ENCODE assay signal across 16 cellular contexts in genomic region chr1:22676151-22676550, GRCh38. TPM values are rescaled to one million over a fixed set of nuclear protein-coding genes. Genes with fewer than 3 reads are reported as not detected.
"Had no signal": no experiment of that assay in that cellular context is flagged by ENCODE, and none has a peak within 500 bp of the region (broad histone marks: within the 10 kb centered on the region; RNA-seq: fewer than 3 reads in every experiment).

No MANE protein-coding gene starts in this region.

RNA-seq across cellular contexts. Expression of gene C1QB, which starts 23.1 kb away (rescaled TPM):
- total RNA-seq: activated B cell treated with CpG ODN at 0.5 μM for 24 hours; activated CD4-positive, alpha-beta memory T cell treated with anti-CD3 and anti-CD28 coated beads for 36 hours; activated CD4-positive, alpha-beta T cell treated with anti-CD3 and anti-CD28 coated beads, Interleukin-2, amount 10 ng/mL, durations not matched to agents 24 days and 14 days; activated CD8-positive, alpha-beta memory T cell treated with anti-CD3 and anti-CD28 coated beads for 36 hours; activated CD8-positive, alpha-beta T cell treated with anti-CD3 and anti-CD28 coated beads for 36 hours; activated naive CD4-positive, alpha-beta T cell treated with anti-CD3 and anti-CD28 coated beads for 36 hours; activated naive CD4-positive, alpha-beta T cell treated with anti-CD3 and anti-CD28 coated beads, Interleukin-2, amount 50 U/mL, for 72 hours; activated naive CD8-positive, alpha-beta T cell treated with anti-CD3 and anti-CD28 coated beads for 36 hours; activated T-cell treated with anti-CD3 and anti-CD28 coated beads, Interleukin-2, amount 50 U/mL, for 72 hours; activated T-helper 1 cell treated with anti-CD3 and anti-CD28 coated beads, Interleukin-12 subunit alpha, Interleukin-12 subunit beta, Interleukin-2, Interleukin-4 antibody, amounts not matched to agents 30 ng/mL and 10 ng/mL and 1 ng/mL, durations not matched to agents 14 hours and 24 hours and 36 hours; activated T-helper 17 cell treated with anti-CD3 and anti-CD28 coated beads, Interleukin-2, amount 50 U/mL, for 72 hours; bronchial epithelial cell; cardiac muscle cell; T-helper 1 cell treated with Interleukin-12 subunit alpha and Interleukin-12 subunit beta and Interleukin-4 antibody, amounts not matched to agents 30 ng/mL and 1 ng/mL, for 36 hours; T-helper 17 cell; T-helper 2 cell treated with Interferon-gamma antibody and Interleukin-4, amounts not matched to agents 100 ng/mL and 5 ng/mL, for 36 hours had no signal
- polyA plus RNA-seq: cardiac muscle cell had no signal

RNA-seq across cellular contexts. Expression of gene C1QC, which starts 32.7 kb away (rescaled TPM):
- total RNA-seq: activated B cell treated with CpG ODN at 0.5 μM for 24 hours; activated CD4-positive, alpha-beta memory T cell treated with anti-CD3 and anti-CD28 coated beads for 36 hours; activated CD4-positive, alpha-beta T cell treated with anti-CD3 and anti-CD28 coated beads, Interleukin-2, amount 10 ng/mL, durations not matched to agents 24 days and 14 days; activated CD8-positive, alpha-beta memory T cell treated with anti-CD3 and anti-CD28 coated beads for 36 hours; activated CD8-positive, alpha-beta T cell treated with anti-CD3 and anti-CD28 coated beads for 36 hours; activated naive CD4-positive, alpha-beta T cell treated with anti-CD3 and anti-CD28 coated beads for 36 hours; activated naive CD4-positive, alpha-beta T cell treated with anti-CD3 and anti-CD28 coated beads, Interleukin-2, amount 50 U/mL, for 72 hours; activated naive CD8-positive, alpha-beta T cell treated with anti-CD3 and anti-CD28 coated beads for 36 hours; activated T-cell treated with anti-CD3 and anti-CD28 coated beads, Interleukin-2, amount 50 U/mL, for 72 hours; activated T-helper 1 cell treated with anti-CD3 and anti-CD28 coated beads, Interleukin-12 subunit alpha, Interleukin-12 subunit beta, Interleukin-2, Interleukin-4 antibody, amounts not matched to agents 30 ng/mL and 10 ng/mL and 1 ng/mL, durations not matched to agents 14 hours and 24 hours and 36 hours; activated T-helper 17 cell treated with anti-CD3 and anti-CD28 coated beads, Interleukin-2, amount 50 U/mL, for 72 hours; bronchial epithelial cell; cardiac muscle cell; T-helper 1 cell treated with Interleukin-12 subunit alpha and Interleukin-12 subunit beta and Interleukin-4 antibody, amounts not matched to agents 30 ng/mL and 1 ng/mL, for 36 hours; T-helper 17 cell; T-helper 2 cell treated with Interferon-gamma antibody and Interleukin-4, amounts not matched to agents 100 ng/mL and 5 ng/mL, for 36 hours had no signal
- polyA plus RNA-seq: cardiac muscle cell had no signal

RNA-seq across cellular contexts. Expression of gene EPHB2, which starts 34.5 kb away (rescaled TPM):
- total RNA-seq: activated CD4-positive, alpha-beta T cell treated with anti-CD3 and anti-CD28 coated beads, Interleukin-2, amount 10 ng/mL, durations not matched to agents 24 days and 14 days; activated naive CD4-positive, alpha-beta T cell treated with anti-CD3 and anti-CD28 coated beads for 36 hours; activated naive CD4-positive, alpha-beta T cell treated with anti-CD3 and anti-CD28 coated beads, Interleukin-2, amount 50 U/mL, for 72 hours; activated T-helper 1 cell treated with anti-CD3 and anti-CD28 coated beads, Interleukin-12 subunit alpha, Interleukin-12 subunit beta, Interleukin-2, Interleukin-4 antibody, amounts not matched to agents 30 ng/mL and 10 ng/mL and 1 ng/mL, durations not matched to agents 14 hours and 24 hours and 36 hours; T-helper 1 cell treated with Interleukin-12 subunit alpha and Interleukin-12 subunit beta and Interleukin-4 antibody, amounts not matched to agents 30 ng/mL and 1 ng/mL, for 36 hours; T-helper 2 cell treated with Interferon-gamma antibody and Interleukin-4, amounts not matched to agents 100 ng/mL and 5 ng/mL, for 36 hours had no signal

RNA-seq across cellular contexts. Expression of gene C1QA, which starts 39.7 kb away (rescaled TPM):
- total RNA-seq: activated B cell treated with CpG ODN at 0.5 μM for 24 hours; activated CD4-positive, alpha-beta memory T cell treated with anti-CD3 and anti-CD28 coated beads for 36 hours; activated CD4-positive, alpha-beta T cell treated with anti-CD3 and anti-CD28 coated beads, Interleukin-2, amount 10 ng/mL, durations not matched to agents 24 days and 14 days; activated CD8-positive, alpha-beta memory T cell treated with anti-CD3 and anti-CD28 coated beads for 36 hours; activated CD8-positive, alpha-beta T cell treated with anti-CD3 and anti-CD28 coated beads for 36 hours; activated naive CD4-positive, alpha-beta T cell treated with anti-CD3 and anti-CD28 coated beads for 36 hours; activated naive CD4-positive, alpha-beta T cell treated with anti-CD3 and anti-CD28 coated beads, Interleukin-2, amount 50 U/mL, for 72 hours; activated naive CD8-positive, alpha-beta T cell treated with anti-CD3 and anti-CD28 coated beads for 36 hours; activated T-cell treated with anti-CD3 and anti-CD28 coated beads, Interleukin-2, amount 50 U/mL, for 72 hours; activated T-helper 1 cell treated with anti-CD3 and anti-CD28 coated beads, Interleukin-12 subunit alpha, Interleukin-12 subunit beta, Interleukin-2, Interleukin-4 antibody, amounts not matched to agents 30 ng/mL and 10 ng/mL and 1 ng/mL, durations not matched to agents 14 hours and 24 hours and 36 hours; activated T-helper 17 cell treated with anti-CD3 and anti-CD28 coated beads, Interleukin-2, amount 50 U/mL, for 72 hours; bronchial epithelial cell; cardiac muscle cell; T-helper 1 cell treated with Interleukin-12 subunit alpha and Interleukin-12 subunit beta and Interleukin-4 antibody, amounts not matched to agents 30 ng/mL and 1 ng/mL, for 36 hours; T-helper 17 cell; T-helper 2 cell treated with Interferon-gamma antibody and Interleukin-4, amounts not matched to agents 100 ng/mL and 5 ng/mL, for 36 hours had no signal
- polyA plus RNA-seq: cardiac muscle cell had no signal
